1 cellular context compared by ENCODE assay signal in genomic region chr3:43584043-43584826, GRCh38.
TF ChIP-seq lines count a peak whose summit lies in the region.

No MANE protein-coding gene starts in this region.

TF ChIP-seq in K562, 482 proteins besides CTCF, POLR2A, EP300 and RAD21 (continued from another document and continues in another):
- TF ChIP-seq NFE2 (IDR thresholded peaks at IDR 0.05; ENCODE audit: low read depth) = peak; percentile 99
- TF ChIP-seq SRF (CRISPR knock-in tag; IDR thresholded peaks at IDR 0.05) = peak in 1 of 2 experiments; percentile 80; a peak in 2 of 4 replicates
- no peak for TF ChIP-seq PRMT5 (CRISPR knock-in tag; IDR thresholded peaks at IDR 0.05)
- TF ChIP-seq XRCC4 (IDR thresholded peaks at IDR 0.05; ENCODE audit: extremely low read depth, insufficient read depth, insufficient read length) = no peak
- TF ChIP-seq TCF7L2 (IDR thresholded peaks at IDR 0.05; ENCODE audit: low read depth, low read length) = no peak
- no peak for TF ChIP-seq CEBPZ (IDR thresholded peaks at IDR 0.05; ENCODE audit: borderline replicate concordance, low read depth, low read length)
- no peak for TF ChIP-seq ZNF408 (CRISPR knock-in tag; IDR thresholded peaks at IDR 0.05; ENCODE audit: low read depth)
- TF ChIP-seq ZSCAN32 (CRISPR knock-in tag; IDR thresholded peaks at IDR 0.05) = peak; percentile 84; the same call in 1 of the 2 replicates
- TF ChIP-seq ZHX1 (conservative IDR thresholded peaks at IDR 0.05; ENCODE audit: low read length) = no peak
- TF ChIP-seq ZBTB12 (CRISPR knock-in tag; IDR thresholded peaks at IDR 0.05) = peak; percentile 83
- TF ChIP-seq RBM34 (IDR thresholded peaks at IDR 0.05; ENCODE audit: borderline replicate concordance, insufficient read depth, low read length) = no peak
- TF ChIP-seq HSF4 (CRISPR knock-in tag; IDR thresholded peaks at IDR 0.05; ENCODE audit: borderline replicate concordance) = peak; percentile 98
- 0 out of 2 replicates have a peak, but pooled peaks have one; percentile 49 for TF ChIP-seq HEY1 (CRISPR knock-in tag; IDR thresholded peaks at IDR 0.05; ENCODE audit: borderline replicate concordance)
- TF ChIP-seq BDP1 (IDR thresholded peaks at IDR 0.05; ENCODE audit: insufficient read depth, insufficient read length) = no peak
- peak; percentile 98 for TF ChIP-seq ZNF766 (CRISPR knock-in tag; conservative IDR thresholded peaks at IDR 0.05)
- TF ChIP-seq NR2C2 (CRISPR knock-in tag; IDR thresholded peaks at IDR 0.05) = peak; percentile 27; the same call in 1 of the 2 replicates
- TF ChIP-seq NR2C2 (tag; IDR thresholded peaks at IDR 0.05) = peak; percentile 83
- TF ChIP-seq ZKSCAN1 (IDR thresholded peaks at IDR 0.05; ENCODE audit: low read depth, low read length) = 0 out of 2 replicates have a peak, but pooled peaks have one; percentile 32
- peak; percentile 98 for TF ChIP-seq IFI16 (CRISPR knock-in tag; IDR thresholded peaks at IDR 0.05)
- no peak for TF ChIP-seq MEF2A (IDR thresholded peaks at IDR 0.05; ENCODE audit: control insufficient read depth, low read depth, low read length)
- TF ChIP-seq MXD1 (CRISPR knock-in tag; IDR thresholded peaks at IDR 0.05; ENCODE audit: borderline replicate concordance, poor library complexity, severe bottlenecking) = peak; percentile 91
- TF ChIP-seq TBL1XR1 (IDR thresholded peaks at IDR 0.05; ENCODE audit: low read length in 2 of 2) = no peak
- peak; percentile 99 for TF ChIP-seq MAFG (tag; conservative IDR thresholded peaks at IDR 0.05)
- TF ChIP-seq CHCHD3 (CRISPR knock-in tag; IDR thresholded peaks at IDR 0.05) = peak; percentile 93
- TF ChIP-seq ZNF518B (CRISPR knock-in tag; IDR thresholded peaks at IDR 0.05) = peak; percentile 69; the same call in 1 of the 2 replicates
- peak; percentile 94 to 97 for TF ChIP-seq FOXA3 (CRISPR knock-in tag; conservative IDR thresholded peaks at IDR 0.05 in 1 of 2, IDR thresholded peaks at IDR 0.05 in 1 of 2)
- TF ChIP-seq SMARCC2 (IDR thresholded peaks at IDR 0.05; ENCODE audit: low read depth) = 0 out of 2 replicates have a peak, but pooled peaks have one; percentile 25
- TF ChIP-seq SMAD2 (IDR thresholded peaks at IDR 0.05; ENCODE audit: low read depth, low read length) = no peak
- peak; percentile 86 for TF ChIP-seq ZNF696 (CRISPR knock-in tag; conservative IDR thresholded peaks at IDR 0.05)
- no peak for TF ChIP-seq FIP1L1 (IDR thresholded peaks at IDR 0.05; ENCODE audit: low read depth, low read length, poor library complexity, severe bottlenecking)
- peak; percentile 97 for TF ChIP-seq FOXO4 (CRISPR knock-in tag; IDR thresholded peaks at IDR 0.05)
- TF ChIP-seq ZNF507 (tag; conservative IDR thresholded peaks at IDR 0.05) = 0 out of 2 replicates have a peak, but pooled peaks have one; percentile 42
- TF ChIP-seq ZNF707 (CRISPR knock-in tag; conservative IDR thresholded peaks at IDR 0.05) = peak; percentile 84
- peak; percentile 92 for TF ChIP-seq ETS2 (tag; IDR thresholded peaks at IDR 0.05; ENCODE audit: borderline replicate concordance, poor library complexity, severe bottlenecking)
- TF ChIP-seq ZNF217 (CRISPR knock-in tag; IDR thresholded peaks at IDR 0.05) = no peak
- TF ChIP-seq MTA1 (IDR thresholded peaks at IDR 0.05; ENCODE audit: borderline replicate concordance) = peak; percentile 76; the same call in 1 of the 2 replicates
- peak; percentile 96 for TF ChIP-seq HINFP (tag; conservative IDR thresholded peaks at IDR 0.05; ENCODE audit: low read depth)
- TF ChIP-seq POLR2AphosphoS2 (IDR thresholded peaks at IDR 0.05; ENCODE audit: low read length) = no peak
- TF ChIP-seq ZNF212 (CRISPR knock-in tag; IDR thresholded peaks at IDR 0.05) = peak; percentile 94; the same call in 1 of the 2 replicates
- TF ChIP-seq CHD1 (IDR thresholded peaks at IDR 0.05; ENCODE audit: low read length) = no peak
- peak; percentile 99 for TF ChIP-seq ZNF76 (CRISPR knock-in tag; IDR thresholded peaks at IDR 0.05; ENCODE audit: borderline replicate concordance)
- no peak for TF ChIP-seq ZNF121 (CRISPR knock-in tag; conservative IDR thresholded peaks at IDR 0.05)
- no peak for TF ChIP-seq HES1 (IDR thresholded peaks at IDR 0.05; ENCODE audit: low read depth)
- peak; percentile 77 for TF ChIP-seq EHMT2 (IDR thresholded peaks at IDR 0.05)
- TF ChIP-seq ZNF778 (CRISPR knock-in tag; IDR thresholded peaks at IDR 0.05) = no peak
- 0 out of 2 replicates have a peak, but pooled peaks have one; percentile 26 for TF ChIP-seq NR2C1 (IDR thresholded peaks at IDR 0.05)
- peak; percentile 97 for TF ChIP-seq NR2C1 (tag; IDR thresholded peaks at IDR 0.05)
- TF ChIP-seq ATF2 (CRISPR knock-in tag; IDR thresholded peaks at IDR 0.05) = no peak
- peak; percentile 94 for TF ChIP-seq RHOXF2B (CRISPR knock-in tag; conservative IDR thresholded peaks at IDR 0.05)
